20 cellular contexts compared by ENCODE assay signal in the genomic region with DNA sequence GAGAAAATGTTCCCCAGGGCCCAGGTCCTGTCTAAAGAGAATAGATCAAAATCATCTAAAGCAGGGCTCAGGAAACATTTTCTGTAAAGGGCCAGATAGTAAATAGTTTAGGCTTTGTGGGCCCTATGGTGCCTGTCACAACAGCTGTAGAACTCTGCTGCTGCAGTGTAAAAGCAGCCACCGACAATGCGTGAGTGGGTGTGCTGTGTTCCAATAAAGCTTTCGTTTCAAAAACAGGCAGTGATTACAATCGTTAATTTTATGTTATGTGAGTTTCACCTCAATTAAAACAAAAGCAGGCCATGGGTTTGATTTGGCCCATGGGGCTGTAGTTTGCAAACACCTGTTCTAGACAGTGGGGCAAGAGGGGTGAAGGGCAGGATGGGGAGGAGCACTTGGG.
"Had no signal": no experiment of that assay in that cellular context is flagged by ENCODE, and none has a peak within 500 bp of the region (broad histone marks: within the 10 kb centered on the region; RNA-seq: fewer than 3 reads in every experiment).

No MANE protein-coding gene starts in this region.

- H3K36me3 ChIP-seq: gastrocnemius medialis, left lung, ovary, spleen, transverse colon, vagina had no signal

- H3K9me3 ChIP-seq: gastrocnemius medialis, left lung, ovary, psoas muscle, spleen, transverse colon, vagina had no signal

- H3K27ac ChIP-seq: epithelial cell of prostate, gastrocnemius medialis, left lung, ovary, psoas muscle, skin epidermis, transverse colon, vagina had no signal

- DNase-seq: effector CD8-positive, alpha-beta T cell; foreskin fibroblast; gastrocnemius medialis; head of caudate nucleus; kidney; left lung; natural killer cell; occipital lobe; ovary; posterior cingulate gyrus; psoas muscle; right cardiac atrium; spleen; stimulated activated CD4-positive, alpha-beta T cell treated with anti-CD3 and anti-CD28 coated beads, Interleukin-2, amount 100 ng/mL, for 48 hours; stimulated activated naive B cell treated with anti-CD40 and anti-IgM and Interleukin-4, amounts not matched to agents 10 μg/mL and 1 μg/mL and 100 μg/mL, for 72 hours; transverse colon had no signal

- ATAC-seq: esophagus mucosa; gastrocnemius medialis; left lung; natural killer cell; psoas muscle; right cardiac atrium; stimulated activated naive B cell treated with anti-CD40 and anti-IgM and Interleukin-4, amounts not matched to agents 10 μg/mL and 1 μg/mL and 100 μg/mL, for 72 hours had no signal

- H3K4me1 ChIP-seq: vagina had no signal

- H3K4me3 ChIP-seq: gastrocnemius medialis, left lung, ovary, psoas muscle, skin epidermis, spleen, transverse colon, vagina had no signal

- H3K27me3 ChIP-seq: gastrocnemius medialis, left lung, ovary, spleen, transverse colon, vagina had no signal
